In genomic region chr15:90880381-90881145, GRCh38 we compare ENCODE assay signal across 23 cellular contexts.
"Had no signal": no experiment of that assay in that cellular context is flagged by ENCODE, and none has a peak within 500 bp of the region (broad histone marks: within the 10 kb centered on the region; RNA-seq: fewer than 3 reads in every experiment).

No MANE protein-coding gene starts in this region.

- H3K4me3 Mint-ChIP-seq: memory B cell; nephron; stimulated activated naive B cell treated with anti-CD40 and anti-IgM and Interleukin-4, amounts not matched to agents 10 μg/mL and 1 μg/mL and 100 μg/mL, for 72 hours had no signal

- DNase-seq: dorsolateral prefrontal cortex; effector CD8-positive, alpha-beta T cell; heart right ventricle; islet precursor cell; lower lobe of right lung; midbrain; psoas muscle; retina; stimulated activated CD4-positive, alpha-beta T cell treated with anti-CD3 and anti-CD28 coated beads, Interleukin-15, amount 100 ng/mL, for 24 hours; stimulated activated CD4-positive, alpha-beta T cell treated with anti-CD3 and anti-CD28 coated beads, Interleukin-1b, Interleukin-23, amount 100 ng/mL, for 48 hours; stimulated activated CD4-positive, alpha-beta T cell treated with anti-CD3 and anti-CD28 coated beads, Interleukin-4, amount 100 ng/mL, for 4 hours; stimulated activated naive B cell treated with anti-CD40 and anti-IgM and Interleukin-4, amounts not matched to agents 10 μg/mL and 1 μg/mL and 100 μg/mL, for 72 hours; testis had no signal

- H3K27ac ChIP-seq: coronary artery, dorsolateral prefrontal cortex, left lung, lower lobe of right lung, psoas muscle, testis, tibial nerve, upper lobe of right lung, vagina had no signal

- H3K9me3 Mint-ChIP-seq: memory B cell; nephron; stimulated activated naive B cell treated with anti-CD40 and anti-IgM and Interleukin-4, amounts not matched to agents 10 μg/mL and 1 μg/mL and 100 μg/mL, for 72 hours; stimulated activated naive CD8-positive, alpha-beta T cell treated with anti-CD3 and anti-CD28 coated beads, Interleukin-15, amount 100 ng/mL, for 72 hours had no signal

- H3K27me3 ChIP-seq: dorsolateral prefrontal cortex, heart right ventricle, left lung, testis, tibial nerve, upper lobe of right lung, vagina had no signal

- ATAC-seq: heart right ventricle; left lung; lower lobe of right lung; psoas muscle; sciatic nerve; stimulated activated naive B cell treated with anti-CD40 and anti-IgM and Interleukin-4, amounts not matched to agents 10 μg/mL and 1 μg/mL and 100 μg/mL, for 72 hours; stimulated activated naive CD8-positive, alpha-beta T cell treated with anti-CD3 and anti-CD28 coated beads, Interleukin-15, amount 100 ng/mL, for 72 hours; upper lobe of right lung had no signal

- H3K27me3 Mint-ChIP-seq: memory B cell; stimulated activated naive B cell treated with anti-CD40 and anti-IgM and Interleukin-4, amounts not matched to agents 10 μg/mL and 1 μg/mL and 100 μg/mL, for 72 hours had no signal

- H3K4me3 ChIP-seq: coronary artery, dorsolateral prefrontal cortex, heart right ventricle, left lung, lower lobe of right lung, psoas muscle, spleen, testis, tibial nerve, upper lobe of right lung, vagina had no signal

- H3K27ac Mint-ChIP-seq: memory B cell; nephron; stimulated activated naive B cell treated with anti-CD40 and anti-IgM and Interleukin-4, amounts not matched to agents 10 μg/mL and 1 μg/mL and 100 μg/mL, for 72 hours; stimulated activated naive CD8-positive, alpha-beta T cell treated with anti-CD3 and anti-CD28 coated beads, Interleukin-15, amount 100 ng/mL, for 72 hours had no signal

- H3K9me3 ChIP-seq: heart right ventricle, left lung, lower lobe of right lung, psoas muscle, spleen, testis, tibial nerve, upper lobe of right lung, vagina had no signal
